Comparison of ENCODE assay signal across 8 cellular contexts in the genomic region with DNA sequence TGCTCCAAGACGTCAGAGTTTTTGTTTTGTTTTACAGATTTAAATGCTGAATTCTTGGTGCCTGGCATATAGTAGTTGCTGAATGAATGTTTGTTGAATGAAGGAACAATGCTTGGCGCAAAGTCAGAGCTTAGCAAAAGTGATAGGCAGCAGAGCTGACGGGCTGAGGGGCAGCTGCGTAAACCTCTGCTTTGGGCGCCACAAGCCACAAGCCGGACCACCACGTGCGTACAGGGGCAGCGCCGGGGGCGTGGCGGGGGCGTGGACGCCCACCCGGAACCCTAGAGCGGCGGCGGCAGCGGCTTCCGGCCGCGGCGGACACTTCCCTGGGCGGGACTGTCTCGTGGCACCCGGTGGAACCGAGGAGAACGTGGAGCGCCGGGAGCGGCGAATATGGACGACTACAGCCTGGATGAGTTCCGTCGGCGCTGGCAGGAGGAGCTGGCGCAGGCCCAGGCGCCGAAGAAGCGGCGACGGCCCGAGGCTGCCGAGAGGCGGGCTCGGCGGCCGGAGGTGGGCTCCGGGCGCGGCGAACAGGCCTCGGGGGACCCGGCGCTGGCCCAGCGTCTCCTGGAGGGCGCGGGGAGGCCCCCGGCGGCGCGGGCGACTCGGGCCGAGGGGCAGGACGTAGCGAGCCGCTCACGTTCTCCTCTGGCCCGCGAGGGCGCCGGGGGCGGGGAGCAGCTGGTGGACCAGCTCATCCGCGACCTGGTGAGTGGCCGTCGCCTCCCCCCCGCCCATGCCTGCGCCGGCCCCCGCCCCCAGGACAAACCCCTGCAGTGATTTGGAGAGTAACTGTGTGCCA. TPM values are rescaled to one million over a fixed set of nuclear protein-coding genes. Genes with fewer than 3 reads are reported as not detected.
DNase-seq lines count a peak whose midpoint lies in the region; ATAC-seq, FAIRE-seq and TF ChIP-seq lines count a peak whose summit lies in the region.

A gene with protein sequence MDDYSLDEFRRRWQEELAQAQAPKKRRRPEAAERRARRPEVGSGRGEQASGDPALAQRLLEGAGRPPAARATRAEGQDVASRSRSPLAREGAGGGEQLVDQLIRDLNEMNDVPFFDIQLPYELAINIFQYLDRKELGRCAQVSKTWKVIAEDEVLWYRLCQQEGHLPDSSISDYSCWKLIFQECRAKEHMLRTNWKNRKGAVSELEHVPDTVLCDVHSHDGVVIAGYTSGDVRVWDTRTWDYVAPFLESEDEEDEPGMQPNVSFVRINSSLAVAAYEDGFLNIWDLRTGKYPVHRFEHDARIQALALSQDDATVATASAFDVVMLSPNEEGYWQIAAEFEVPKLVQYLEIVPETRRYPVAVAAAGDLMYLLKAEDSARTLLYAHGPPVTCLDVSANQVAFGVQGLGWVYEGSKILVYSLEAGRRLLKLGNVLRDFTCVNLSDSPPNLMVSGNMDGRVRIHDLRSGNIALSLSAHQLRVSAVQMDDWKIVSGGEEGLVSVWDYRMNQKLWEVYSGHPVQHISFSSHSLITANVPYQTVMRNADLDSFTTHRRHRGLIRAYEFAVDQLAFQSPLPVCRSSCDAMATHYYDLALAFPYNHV (plus strand): TSS at position 306 of the 805 bp plus-strand sequence. CDS start 88 bp downstream, at position 394.

- peak; percentile 67 for DNase-seq in SIG-M5 treated with dmso at 0.1 percent for 504 hours (lab: John Stamatoyannopoulos, UW; ENCODE audit: unreplicated experiment)
- no peak for DNase-seq in SIG-M5 (lab: John Stamatoyannopoulos, UW)
- DNase-seq in NCI-H2107 (lab: John Stamatoyannopoulos, UW): peak; percentile 50
- DNase-seq in WTC11 (ENCODE audit: low spot score): peak; percentile 76
- peak; percentile 32 to 42 for DNase-seq in central memory CD8-positive, alpha-beta T cell (ENCODE audit: low spot score in 2 of 2)
- peak; percentile 90 for DNase-seq in kidney
- DNase-seq in stimulated activated CD4-positive, alpha-beta T cell treated with anti-CD3 and anti-CD28 coated beads, Interleukin-15, amount 100 ng/mL, for 48 hours (ENCODE audit: low read depth in 2 of 2): peak; percentile 29 to 44

- POLR2A ChIA-PET in WTC11 (lab: Charles Lee): no interaction called here

- H3K4me1 Mint-ChIP-seq in WTC11: peaks cover 14% of the 10 kb centered on the region
- H3K4me1 Mint-ChIP-seq in central memory CD8-positive, alpha-beta T cell: peaks cover 26% of the 10 kb centered on the region

- H3K27ac ChIP-seq in kidney (ENCODE audit: low read depth in 2 of 2, low read length in 2 of 2): no peak within 1 kb of the TSS

- intact Hi-C loops in kidney (cut with DNase I): no loop called here

- peak within 1 kb of the TSS; percentile 86 for H3K27ac Mint-ChIP-seq in WTC11
- peak within 1 kb of the TSS; percentile 86 for H3K27ac Mint-ChIP-seq in central memory CD8-positive, alpha-beta T cell (ENCODE audit: low read depth)

- no peaks in the 10 kb centered on the region for H3K9me3 ChIP-seq in kidney (ENCODE audit: control insufficient read depth in 1 of 2, low read length in 2 of 2)

- H3K36me3 ChIP-seq in kidney (ENCODE audit: control insufficient read depth in 1 of 2, insufficient read depth in 2 of 2, low read length in 2 of 2): no peaks in the 10 kb centered on the region

- CTCF ChIA-PET in WTC11 (lab: Charles Lee): interaction anchor here (0.8 to 1.6 kb wide), 7 partner anchors 9 to 209 kb away, joined by 3 to 15 read pairs (median 4); no protein-coding TSS in a partner anchor

- ATAC-seq in HG02938 (IDR thresholded peaks at IDR 0.05; ENCODE audit: unreplicated experiment) (peak; percentile 74), WTC11 (peak; percentile 79)
- ATAC-seq in central memory CD8-positive, alpha-beta T cell (replicated peaks; ENCODE audit: extremely low read depth, poor library complexity, severe bottlenecking): peak; percentile 83

- no peak for TF ChIP-seq CTCF in WTC11 (IDR thresholded peaks at IDR 0.05)
- no peak for TF ChIP-seq CTCF in kidney (IDR thresholded peaks at IDR 0.05; ENCODE audit: borderline replicate concordance, extremely low read depth, insufficient read depth)

- peaks cover 0 to 2% of the 10 kb centered on the region in 2 donors for H3K4me1 ChIP-seq in kidney (ENCODE audit: control insufficient read depth in 1 of 2, insufficient read depth in 1 of 2, low read depth in 1 of 2, low read length in 2 of 2)

- peak within 1 kb of the TSS; percentile 83 for H3K4me3 Mint-ChIP-seq in WTC11
- H3K4me3 Mint-ChIP-seq in central memory CD8-positive, alpha-beta T cell: peak within 1 kb of the TSS; percentile 88

- H3K27me3 Mint-ChIP-seq in WTC11 (ENCODE audit: low read depth): peaks cover 5% of the 10 kb centered on the region
- no peaks in the 10 kb centered on the region for H3K27me3 Mint-ChIP-seq in central memory CD8-positive, alpha-beta T cell

- peak within 1 kb of the TSS; percentile 76 to 84 for H3K4me3 ChIP-seq in kidney (ENCODE audit: low read length in 2 of 2)

- peaks cover 4% of the 10 kb centered on the region; the same call in 1 of the 2 replicates for H3K9me3 Mint-ChIP-seq in WTC11
- no peaks in the 10 kb centered on the region for H3K9me3 Mint-ChIP-seq in central memory CD8-positive, alpha-beta T cell

- peak within 1 kb of the TSS; percentile 12 to 71 for H3K9ac ChIP-seq in kidney (ENCODE audit: low read length in 2 of 2)

- H3K36me3 Mint-ChIP-seq in WTC11: no peaks in the 10 kb centered on the region; the same call in 1 of the 2 replicates
- H3K36me3 Mint-ChIP-seq in central memory CD8-positive, alpha-beta T cell (ENCODE audit: insufficient read depth): peaks cover 4% of the 10 kb centered on the region

- no peak for FAIRE-seq in kidney (lab: Jason Lieb, UNC)

TF ChIP-seq in WTC11, 78 proteins besides CTCF, POLR2A, EP300 and RAD21 (continues in another document):
- TF ChIP-seq FOXP1 (CRISPR knock-in tag; IDR thresholded peaks at IDR 0.05; ENCODE audit: borderline replicate concordance) (peak; percentile 92; the same call in 1 of the 2 replicates), MXD4 (CRISPR knock-in tag; IDR thresholded peaks at IDR 0.05; ENCODE audit: borderline replicate concordance) (no peak), NR3C1 (CRISPR knock-in tag; conservative IDR thresholded peaks at IDR 0.05; ENCODE audit: low read depth) (no peak), NFATC4 (CRISPR knock-in tag; IDR thresholded peaks at IDR 0.05) (no peak), ZNF317 (CRISPR knock-in tag; IDR thresholded peaks at IDR 0.05; ENCODE audit: borderline replicate concordance, low read depth) (0 out of 2 replicates have a peak, but pooled peaks have one; percentile 30), ATF1 (CRISPR knock-in tag; IDR thresholded peaks at IDR 0.05) (peak; percentile 63; the same call in 1 of the 2 replicates), GABPB1 (CRISPR knock-in tag; IDR thresholded peaks at IDR 0.05) (peak; percentile 83), NR1H2 (CRISPR knock-in tag; IDR thresholded peaks at IDR 0.05) (no peak), MYBL2 (CRISPR knock-in tag; IDR thresholded peaks at IDR 0.05) (peak; percentile 89; the same call in 1 of the 2 replicates), SMAD3 (CRISPR knock-in tag; IDR thresholded peaks at IDR 0.05; ENCODE audit: borderline replicate concordance) (peak; percentile 63; the same call in 1 of the 2 replicates), IRF2 (CRISPR knock-in tag; IDR thresholded peaks at IDR 0.05; ENCODE audit: borderline replicate concordance, low read depth) (no peak), SMAD4 (CRISPR knock-in tag; IDR thresholded peaks at IDR 0.05) (no peak), ZNF263 (CRISPR knock-in tag; IDR thresholded peaks at IDR 0.05; ENCODE audit: low read depth) (0 out of 2 replicates have a peak, but pooled peaks have one; percentile 43)
- TF ChIP-seq, protein P1, sequence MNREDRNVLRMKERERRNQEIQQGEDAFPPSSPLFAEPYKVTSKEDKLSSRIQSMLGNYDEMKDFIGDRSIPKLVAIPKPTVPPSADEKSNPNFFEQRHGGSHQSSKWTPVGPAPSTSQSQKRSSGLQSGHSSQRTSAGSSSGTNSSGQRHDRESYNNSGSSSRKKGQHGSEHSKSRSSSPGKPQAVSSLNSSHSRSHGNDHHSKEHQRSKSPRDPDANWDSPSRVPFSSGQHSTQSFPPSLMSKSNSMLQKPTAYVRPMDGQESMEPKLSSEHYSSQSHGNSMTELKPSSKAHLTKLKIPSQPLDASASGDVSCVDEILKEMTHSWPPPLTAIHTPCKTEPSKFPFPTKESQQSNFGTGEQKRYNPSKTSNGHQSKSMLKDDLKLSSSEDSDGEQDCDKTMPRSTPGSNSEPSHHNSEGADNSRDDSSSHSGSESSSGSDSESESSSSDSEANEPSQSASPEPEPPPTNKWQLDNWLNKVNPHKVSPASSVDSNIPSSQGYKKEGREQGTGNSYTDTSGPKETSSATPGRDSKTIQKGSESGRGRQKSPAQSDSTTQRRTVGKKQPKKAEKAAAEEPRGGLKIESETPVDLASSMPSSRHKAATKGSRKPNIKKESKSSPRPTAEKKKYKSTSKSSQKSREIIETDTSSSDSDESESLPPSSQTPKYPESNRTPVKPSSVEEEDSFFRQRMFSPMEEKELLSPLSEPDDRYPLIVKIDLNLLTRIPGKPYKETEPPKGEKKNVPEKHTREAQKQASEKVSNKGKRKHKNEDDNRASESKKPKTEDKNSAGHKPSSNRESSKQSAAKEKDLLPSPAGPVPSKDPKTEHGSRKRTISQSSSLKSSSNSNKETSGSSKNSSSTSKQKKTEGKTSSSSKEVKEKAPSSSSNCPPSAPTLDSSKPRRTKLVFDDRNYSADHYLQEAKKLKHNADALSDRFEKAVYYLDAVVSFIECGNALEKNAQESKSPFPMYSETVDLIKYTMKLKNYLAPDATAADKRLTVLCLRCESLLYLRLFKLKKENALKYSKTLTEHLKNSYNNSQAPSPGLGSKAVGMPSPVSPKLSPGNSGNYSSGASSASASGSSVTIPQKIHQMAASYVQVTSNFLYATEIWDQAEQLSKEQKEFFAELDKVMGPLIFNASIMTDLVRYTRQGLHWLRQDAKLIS (CRISPR knock-in tag; IDR thresholded peaks at IDR 0.05; ENCODE audit: borderline replicate concordance): no peak
- TF ChIP-seq, protein P2, sequence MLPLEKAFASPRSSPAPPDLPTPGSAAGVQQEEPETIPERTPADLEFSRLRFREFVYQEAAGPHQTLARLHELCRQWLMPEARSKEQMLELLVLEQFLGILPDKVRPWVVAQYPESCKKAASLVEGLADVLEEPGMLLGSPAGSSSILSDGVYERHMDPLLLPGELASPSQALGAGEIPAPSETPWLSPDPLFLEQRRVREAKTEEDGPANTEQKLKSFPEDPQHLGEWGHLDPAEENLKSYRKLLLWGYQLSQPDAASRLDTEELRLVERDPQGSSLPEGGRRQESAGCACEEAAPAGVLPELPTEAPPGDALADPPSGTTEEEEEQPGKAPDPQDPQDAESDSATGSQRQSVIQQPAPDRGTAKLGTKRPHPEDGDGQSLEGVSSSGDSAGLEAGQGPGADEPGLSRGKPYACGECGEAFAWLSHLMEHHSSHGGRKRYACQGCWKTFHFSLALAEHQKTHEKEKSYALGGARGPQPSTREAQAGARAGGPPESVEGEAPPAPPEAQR (CRISPR knock-in tag; IDR thresholded peaks at IDR 0.05): peak; percentile 39; the same call in 1 of the 2 replicates

RNA-seq across cellular contexts. Expression of the gene that starts here (rescaled TPM):
- total RNA-seq in WTC11 (2021): 15.6 to 18.5 TPM (median 18.0 TPM) in 3 replicates
- total RNA-seq in kidney: 20.3 TPM
- polyA plus RNA-seq in kidney (ENCODE audit: insufficient read depth, low read depth, low replicate concordance): 3.3 TPM
